8 cellular contexts compared by ENCODE assay signal in genomic region chr1:25998075-25998761, GRCh38. TPM values are rescaled to one million over a fixed set of nuclear protein-coding genes. Genes with fewer than 3 reads are reported as not detected.
DNase-seq lines count a peak whose midpoint lies in the region; ATAC-seq and TF ChIP-seq lines count a peak whose summit lies in the region.

No MANE protein-coding gene starts in this region.

- ATAC-seq in GM21360 (IDR thresholded peaks at IDR 0.05; ENCODE audit: unreplicated experiment): peak; percentile 95
- ATAC-seq in activated CD8-positive, alpha-beta memory T cell treated with anti-CD3 and anti-CD28 coated beads, Interleukin-2, amount 10 ng/mL, durations not matched to agents 7 days and 5 days: peak; percentile 97

- no peaks in the 10 kb centered on the region for H3K36me3 ChIP-seq in endodermal cell (ENCODE audit: control insufficient read depth, insufficient read depth, low read length)

- no peaks in the 10 kb centered on the region for H3K9me3 ChIP-seq in endodermal cell (ENCODE audit: control insufficient read depth, low read length)

- H3K27me3 ChIP-seq in endodermal cell (ENCODE audit: control insufficient read depth, insufficient read depth, low read length, poor library complexity, severe bottlenecking): no peaks in the 10 kb centered on the region

- H3K27ac ChIP-seq in endodermal cell (ENCODE audit: low read depth, low read length): peak overlapping the region; percentile 81

- H3K4me3 ChIP-seq in endodermal cell (ENCODE audit: low read length): peak overlapping the region; percentile 86

- peak overlapping the region; percentile 90 for H3K9ac ChIP-seq in endodermal cell (ENCODE audit: extremely low read depth, low read length, poor library complexity, severe bottlenecking)

- peak overlapping the region; percentile 95 for H3K4me3 Mint-ChIP-seq in activated CD8-positive, alpha-beta memory T cell treated with anti-CD3 and anti-CD28 coated beads, Interleukin-2, amount 10 ng/mL, durations not matched to agents 7 days and 5 days
- H3K4me3 Mint-ChIP-seq in endodermal cell: peak overlapping the region; percentile 85

- WGBS in endodermal cell (ENCODE audit: insufficient coverage in 1 of 2, insufficient read length in 1 of 2), 2 experiments: 6 to 21% methylated on average over 12 to 34 of the region's 34 CpGs

- peak; percentile 98 for TF ChIP-seq CTCF in endodermal cell (conservative IDR thresholded peaks at IDR 0.05)

- H3K4me1 Mint-ChIP-seq in activated CD8-positive, alpha-beta memory T cell treated with anti-CD3 and anti-CD28 coated beads, Interleukin-2, amount 10 ng/mL, durations not matched to agents 7 days and 5 days: peaks cover 23% of the 10 kb centered on the region
- peaks cover 26% of the 10 kb centered on the region for H3K4me1 Mint-ChIP-seq in endodermal cell

- H3K27ac Mint-ChIP-seq in activated CD8-positive, alpha-beta memory T cell treated with anti-CD3 and anti-CD28 coated beads, Interleukin-2, amount 10 ng/mL, durations not matched to agents 7 days and 5 days: peak overlapping the region; percentile 98
- H3K27ac Mint-ChIP-seq in endodermal cell: peak overlapping the region; percentile 98

- H3K4me1 ChIP-seq in endodermal cell (ENCODE audit: control insufficient read depth, insufficient read depth, low read length): peaks cover 5% of the 10 kb centered on the region

- CTCF ChIA-PET in activated CD8-positive, alpha-beta memory T cell treated with anti-CD3 and anti-CD28 coated beads, Interleukin-2, amount 10 ng/mL, durations not matched to agents 7 days and 5 days (lab: Charles Lee): interaction anchor here (0.7 to 9.9 kb wide), 34 partner anchors 10 to 390 kb away, joined by 3 to 309 read pairs (median 5); partner anchors contain the start of genes MTFR1L, PAQR7 and ZNF593

- peaks cover 4% of the 10 kb centered on the region for H3K27me3 Mint-ChIP-seq in activated CD8-positive, alpha-beta memory T cell treated with anti-CD3 and anti-CD28 coated beads, Interleukin-2, amount 10 ng/mL, durations not matched to agents 7 days and 5 days
- peaks cover 1% of the 10 kb centered on the region for H3K27me3 Mint-ChIP-seq in endodermal cell (ENCODE audit: insufficient read depth)

- no peaks in the 10 kb centered on the region for H3K36me3 Mint-ChIP-seq in activated CD8-positive, alpha-beta memory T cell treated with anti-CD3 and anti-CD28 coated beads, Interleukin-2, amount 10 ng/mL, durations not matched to agents 7 days and 5 days
- H3K36me3 Mint-ChIP-seq in endodermal cell (ENCODE audit: low read depth): no peaks in the 10 kb centered on the region

- H3K9me3 Mint-ChIP-seq in activated CD8-positive, alpha-beta memory T cell treated with anti-CD3 and anti-CD28 coated beads, Interleukin-2, amount 10 ng/mL, durations not matched to agents 7 days and 5 days (ENCODE audit: low read depth): no peaks in the 10 kb centered on the region
- H3K9me3 Mint-ChIP-seq in endodermal cell: no peaks in the 10 kb centered on the region

- peak; percentile 94 for DNase-seq in COLO829 (ENCODE audit: low spot score)
- peak; percentile 98 for DNase-seq in HT1080 (ENCODE audit: low read depth)
- peak; percentile 98 to 100 for DNase-seq in NOMO-1 (lab: John Stamatoyannopoulos, UW; ENCODE audit: unreplicated experiment in 2 of 2)
- peak; percentile 99 for DNase-seq in activated CD8-positive, alpha-beta memory T cell treated with anti-CD3 and anti-CD28 coated beads, Interleukin-2, amount 10 ng/mL, durations not matched to agents 7 days and 5 days
- peak; percentile 98 for DNase-seq in endodermal cell
- DNase-seq in mesenteric fat pad (ENCODE audit: low spot score): peak; percentile 98
- peak; percentile 85 for DNase-seq in stimulated activated CD8-positive, alpha-beta memory T cell treated with anti-CD3 and anti-CD28 coated beads, Interleukin-15, amount 100 ng/mL, for 24 hours (ENCODE audit: low read depth)

RNA-seq across cellular contexts. Expression of gene PAFAH2, which starts 0.4 kb away (rescaled TPM):
- 5.4 and 7.1 TPM in 2 replicates for total RNA-seq in HT1080 (2014; rRNA removed; shearing (Covaris generic))
- 10.7 and 11.0 TPM in 2 replicates for polyA plus RNA-seq in HT1080 (2015; cell fraction: cytosol; rRNA removed)
- polyA plus RNA-seq in HT1080 (2015; cell fraction: nucleus; rRNA removed): 13.0 and 14.5 TPM in 2 replicates
- 1 to 10 TPM; 9.0 to 9.2 TPM for total RNA-seq in activated CD8-positive, alpha-beta memory T cell treated with anti-CD3 and anti-CD28 coated beads, Interleukin-2, amount 10 ng/mL, durations not matched to agents 7 days and 5 days
- total RNA-seq in endodermal cell (10 to 100 TPM; 11.6 to 13.3 TPM), mesenteric fat pad (6.8 TPM)
- polyA plus RNA-seq in endodermal cell (2013, experiment 1 of 2): 10.9 TPM
- 8.7 TPM for polyA plus RNA-seq in endodermal cell (2013, experiment 2 of 2)

RNA-seq across cellular contexts. Expression of gene EXTL1, which starts 23.4 kb away (rescaled TPM):
- total RNA-seq in HT1080 (2014; rRNA removed; shearing (Covaris generic)): not detected in 2 replicates
- not detected in 2 replicates for polyA plus RNA-seq in HT1080 (2015; cell fraction: cytosol; rRNA removed)
- 0.12 TPM in 1 of 2 replicates, not detected in the other for polyA plus RNA-seq in HT1080 (2015; cell fraction: nucleus; rRNA removed)
- total RNA-seq in activated CD8-positive, alpha-beta memory T cell treated with anti-CD3 and anti-CD28 coated beads, Interleukin-2, amount 10 ng/mL, durations not matched to agents 7 days and 5 days: not detected
- total RNA-seq in endodermal cell (1 to 10 TPM; 3.3 to 3.7 TPM), mesenteric fat pad (not detected)
- polyA plus RNA-seq in endodermal cell (2013, experiment 1 of 2): 2.5 TPM
- polyA plus RNA-seq in endodermal cell (2013, experiment 2 of 2): 2.1 TPM

RNA-seq across cellular contexts. Expression of gene SLC30A2, which starts 47.7 kb away (rescaled TPM):
- not detected in 2 replicates for total RNA-seq in HT1080 (2014; rRNA removed; shearing (Covaris generic))
- polyA plus RNA-seq in HT1080 (2015; cell fraction: cytosol; rRNA removed): not detected in 2 replicates
- polyA plus RNA-seq in HT1080 (2015; cell fraction: nucleus; rRNA removed): not detected in 2 replicates
- total RNA-seq in activated CD8-positive, alpha-beta memory T cell treated with anti-CD3 and anti-CD28 coated beads, Interleukin-2, amount 10 ng/mL, durations not matched to agents 7 days and 5 days: not detected
- total RNA-seq in endodermal cell (not detected), mesenteric fat pad (not detected)
- polyA plus RNA-seq in endodermal cell (2013, experiment 1 of 2): not detected
- polyA plus RNA-seq in endodermal cell (2013, experiment 2 of 2): not detected

Comparison
In these comparisons a context has a peak if more than half of its experiments do, and no peak if none do; other contexts are left out.
1. Peak in every context shown above with its lines: DNase-seq, ATAC-seq, H3K4me3 ChIP-seq and H3K27ac ChIP-seq.